Comparison of ENCODE assay signal across 21 cellular contexts in genomic region chr10:101525848-101526247, GRCh38.
"Had no signal": no experiment of that assay in that cellular context is flagged by ENCODE, and none has a peak within 500 bp of the region (broad histone marks: within the 10 kb centered on the region; RNA-seq: fewer than 3 reads in every experiment).

No MANE protein-coding gene starts in this region.

- H3K9me3 ChIP-seq: ascending aorta, colonic mucosa, left lung, prostate gland, right lobe of liver, stomach, thoracic aorta, vagina had no signal

- H3K27ac ChIP-seq: ascending aorta, brain microvascular endothelial cell, colonic mucosa, epithelial cell of prostate, left lung, prostate gland, right lobe of liver, skin epidermis, stomach, thoracic aorta, vagina had no signal

- H3K4me1 ChIP-seq: ascending aorta, colonic mucosa, left lung, prostate gland, right lobe of liver, vagina had no signal

- ATAC-seq: activated naive CD4-positive, alpha-beta T cell treated with anti-CD3 and anti-CD28 coated beads, Interleukin-2, amount 50 U/mL, for 72 hours; activated T-helper 17 cell treated with anti-CD3 and anti-CD28 coated beads, Interleukin-2, amount 50 U/mL, for 72 hours; left lung; natural killer cell treated with Interleukin-12 subunit alpha and Interleukin-12 subunit beta and Interleukin-15 and Interleukin-18, amount 100 ng/mL, for 72 hours; right lobe of liver; stimulated activated memory B cell treated with anti-CD40 and anti-IgM and Interleukin-4, amounts not matched to agents 10 μg/mL and 1 μg/mL and 100 μg/mL, for 72 hours had no signal

- H3K27me3 ChIP-seq: ascending aorta, brain microvascular endothelial cell, colonic mucosa, left lung, right lobe of liver, stomach, vagina had no signal

- H3K4me3 ChIP-seq: ascending aorta, colonic mucosa, left lung, prostate gland, right lobe of liver, skin epidermis, stomach, thoracic aorta, vagina had no signal

- DNase-seq: activated CD4-positive, alpha-beta T cell treated with anti-CD3 and anti-CD28 coated beads, Interleukin-2, amount 50 U/mL, for 1 hour; activated CD4-positive, CD25-positive, alpha-beta regulatory T cell treated with anti-CD3 and anti-CD28 coated beads, Interleukin-2, amount 50 U/mL, for 72 hours; activated CD8-positive, alpha-beta memory T cell treated with anti-CD3 and anti-CD28 coated beads, Interleukin-2, amount 50 U/mL, for 4 hours; activated T-cell treated with anti-CD3 and anti-CD28 coated beads, Interleukin-2, amount 50 U/mL, for 24 hours; brain microvascular endothelial cell; colonic mucosa; kidney; left lung; mammary epithelial cell; right lobe of liver; stomach had no signal

- H3K36me3 ChIP-seq: brain microvascular endothelial cell, colonic mucosa, prostate gland, vagina had no signal
